ENCODE assay signal across 28 cellular contexts in genomic region chr18:6645246-6645645, GRCh38.
"Had no signal": no experiment of that assay in that cellular context is flagged by ENCODE, and none has a peak within 500 bp of the region (broad histone marks: within the 10 kb centered on the region; RNA-seq: fewer than 3 reads in every experiment).

No MANE protein-coding gene starts in this region.

- H3K4me1 ChIP-seq: foreskin keratinocyte had no signal

- H3K27me3 ChIP-seq: esophagus muscularis mucosa, foreskin keratinocyte, ovary had no signal

- H3K4me3 ChIP-seq: esophagus muscularis mucosa, ovary, skin epidermis, thoracic aorta had no signal

- H3K4me1 Mint-ChIP-seq: activated CD4-positive, alpha-beta T cell treated with anti-CD3 and anti-CD28 coated beads, Interleukin-2, amount 10 ng/mL, durations not matched to agents 24 days and 14 days; activated naive CD8-positive, alpha-beta T cell treated with anti-CD3 and anti-CD28 coated beads, Interleukin-2, amount 50 U/mL, for 24 hours; naive B cell; stimulated activated effector memory CD8-positive, alpha-beta T cell treated with anti-CD3 and anti-CD28 coated beads, Interleukin-12 subunit alpha, Interleukin-12 subunit beta, amount 100 ng/mL, for 72 hours had no signal

- ATAC-seq: activated naive CD8-positive, alpha-beta T cell treated with anti-CD3 and anti-CD28 coated beads, Interleukin-2, amount 50 U/mL, for 24 hours; foreskin keratinocyte; left ventricle myocardium superior; sciatic nerve; stimulated activated effector memory CD8-positive, alpha-beta T cell treated with anti-CD3 and anti-CD28 coated beads, Interleukin-12 subunit alpha, Interleukin-12 subunit beta, amount 100 ng/mL, for 72 hours had no signal

- H3K27ac ChIP-seq: esophagus muscularis mucosa, foreskin keratinocyte, ovary, skin epidermis, thoracic aorta had no signal

- H3K9me3 ChIP-seq: esophagus muscularis mucosa, ovary, thoracic aorta had no signal

- H3K4me3 Mint-ChIP-seq: activated CD4-positive, alpha-beta memory T cell treated with anti-CD3 and anti-CD28 coated beads for 36 hours; activated CD4-positive, alpha-beta T cell treated with anti-CD3 and anti-CD28 coated beads, Interleukin-2, amount 10 ng/mL, durations not matched to agents 24 days and 14 days; activated naive CD8-positive, alpha-beta T cell treated with anti-CD3 and anti-CD28 coated beads, Interleukin-2, amount 50 U/mL, for 24 hours; activated T-cell treated with anti-CD3 and anti-CD28 coated beads, Interleukin-2, amount 50 U/mL, for 24 hours; dendritic cell treated with granulocyte-macrophage colony-stimulating factor and Interleukin-4, amounts not matched to agents 40 ng/mL and 50 ng/mL, for 4 days; naive B cell; stimulated activated effector memory CD8-positive, alpha-beta T cell treated with anti-CD3 and anti-CD28 coated beads, Interleukin-12 subunit alpha, Interleukin-12 subunit beta, amount 100 ng/mL, for 72 hours; stimulated activated naive CD8-positive, alpha-beta T cell treated with anti-CD3 and anti-CD28 coated beads, Interleukin-15, Interleukin-2, amounts not matched to agents 100 ng/mL and 50 ng/mL, for 24 hours; T-helper 1 cell treated with Interleukin-12 subunit alpha and Interleukin-12 subunit beta and Interleukin-4 antibody, amounts not matched to agents 30 μg/mL and 1 μg/mL, for 36 hours; type B pancreatic cell had no signal

- H3K27me3 Mint-ChIP-seq: activated CD4-positive, alpha-beta memory T cell treated with anti-CD3 and anti-CD28 coated beads for 36 hours; activated CD4-positive, alpha-beta T cell treated with anti-CD3 and anti-CD28 coated beads, Interleukin-2, amount 10 ng/mL, durations not matched to agents 24 days and 14 days; activated naive CD8-positive, alpha-beta T cell treated with anti-CD3 and anti-CD28 coated beads, Interleukin-2, amount 50 U/mL, for 24 hours; activated T-cell treated with anti-CD3 and anti-CD28 coated beads, Interleukin-2, amount 50 U/mL, for 24 hours; dendritic cell treated with granulocyte-macrophage colony-stimulating factor and Interleukin-4, amounts not matched to agents 40 ng/mL and 50 ng/mL, for 4 days had no signal

- H3K36me3 ChIP-seq: esophagus muscularis mucosa, ovary, thoracic aorta had no signal

- H3K9me3 Mint-ChIP-seq: activated CD4-positive, alpha-beta memory T cell treated with anti-CD3 and anti-CD28 coated beads for 36 hours; activated naive CD8-positive, alpha-beta T cell treated with anti-CD3 and anti-CD28 coated beads, Interleukin-2, amount 50 U/mL, for 24 hours; type B pancreatic cell had no signal

- H3K36me3 Mint-ChIP-seq: activated CD4-positive, alpha-beta memory T cell treated with anti-CD3 and anti-CD28 coated beads for 36 hours; naive B cell; stimulated activated effector memory CD8-positive, alpha-beta T cell treated with anti-CD3 and anti-CD28 coated beads, Interleukin-12 subunit alpha, Interleukin-12 subunit beta, amount 100 ng/mL, for 72 hours; type B pancreatic cell had no signal

- H3K27ac Mint-ChIP-seq: activated CD4-positive, alpha-beta memory T cell treated with anti-CD3 and anti-CD28 coated beads for 36 hours; activated CD4-positive, alpha-beta T cell treated with anti-CD3 and anti-CD28 coated beads, Interleukin-2, amount 10 ng/mL, durations not matched to agents 24 days and 14 days; activated naive CD8-positive, alpha-beta T cell treated with anti-CD3 and anti-CD28 coated beads, Interleukin-2, amount 50 U/mL, for 24 hours; activated T-cell treated with anti-CD3 and anti-CD28 coated beads, Interleukin-2, amount 50 U/mL, for 24 hours; dendritic cell treated with granulocyte-macrophage colony-stimulating factor and Interleukin-4, amounts not matched to agents 40 ng/mL and 50 ng/mL, for 4 days; nephron progenitor cell; progenitor cell of endocrine pancreas; stimulated activated effector memory CD8-positive, alpha-beta T cell treated with anti-CD3 and anti-CD28 coated beads, Interleukin-12 subunit alpha, Interleukin-12 subunit beta, amount 100 ng/mL, for 72 hours; stimulated activated naive CD8-positive, alpha-beta T cell treated with anti-CD3 and anti-CD28 coated beads, Interleukin-15, Interleukin-2, amounts not matched to agents 100 ng/mL and 50 ng/mL, for 24 hours; T-helper 1 cell treated with Interleukin-12 subunit alpha and Interleukin-12 subunit beta and Interleukin-4 antibody, amounts not matched to agents 30 μg/mL and 1 μg/mL, for 36 hours; type B pancreatic cell had no signal

- DNase-seq: activated CD4-positive, alpha-beta memory T cell treated with anti-CD3 and anti-CD28 coated beads for 36 hours; activated CD4-positive, alpha-beta T cell treated with anti-CD3 and anti-CD28 coated beads, Interleukin-2, amount 10 ng/mL, durations not matched to agents 24 days and 14 days; activated CD4-positive, CD25-positive, alpha-beta regulatory T cell treated with anti-CD3 and anti-CD28 coated beads, Interleukin-2, amount 50 U/mL, for 72 hours; activated CD8-positive, alpha-beta memory T cell treated with anti-CD3 and anti-CD28 coated beads, Interleukin-2, amount 50 U/mL, for 48 hours; activated gamma-delta T cell; activated naive CD4-positive, alpha-beta T cell treated with anti-CD3 and anti-CD28 coated beads, Interleukin-2, amount 50 U/mL, for 16 hours; activated naive CD8-positive, alpha-beta T cell treated with anti-CD3 and anti-CD28 coated beads, Interleukin-2, amount 50 U/mL, for 24 hours; activated T-cell treated with anti-CD3 and anti-CD28 coated beads, Interleukin-2, amount 50 U/mL, for 24 hours; amygdala; central memory CD4-positive, alpha-beta T cell; foreskin keratinocyte; islet precursor cell; left ventricle myocardium superior; naive B cell; nephron progenitor cell; ovary; stimulated activated CD4-positive, alpha-beta T cell treated with anti-CD3 and anti-CD28 coated beads, Interleukin-4, amount 100 ng/mL, for 24 hours; T-helper 9 cell had no signal
